In the genomic region with DNA sequence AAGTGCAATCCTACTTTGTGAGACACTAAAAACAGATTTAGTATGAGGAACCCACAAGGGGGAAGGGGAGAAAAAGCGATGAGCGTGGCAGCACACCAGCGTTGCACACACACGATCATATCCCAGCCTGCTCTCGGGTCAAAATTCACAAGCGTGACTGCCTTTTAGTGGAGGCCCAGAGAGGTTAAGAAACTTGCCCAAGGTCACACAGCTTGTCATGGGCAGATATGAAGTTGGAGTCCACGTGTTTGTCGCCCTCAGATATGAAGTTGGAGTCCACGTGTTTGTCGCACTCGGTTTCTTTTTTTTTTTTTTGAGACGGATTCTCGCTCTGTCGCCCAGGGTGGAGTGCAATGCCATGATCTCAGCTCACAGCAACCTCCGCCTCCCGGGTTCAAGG, we compare ENCODE assay signal across 15 cellular contexts. TPM values are rescaled to one million over a fixed set of nuclear protein-coding genes. Genes with fewer than 3 reads are reported as not detected.
DNase-seq lines count a peak whose midpoint lies in the region; ATAC-seq, FAIRE-seq and TF ChIP-seq lines count a peak whose summit lies in the region.
"Had no signal": no experiment of that assay in that cellular context is flagged by ENCODE, and none has a peak within 500 bp of the region (broad histone marks: within the 10 kb centered on the region; RNA-seq: fewer than 3 reads in every experiment).

No MANE protein-coding gene starts in this region.

- TF ChIP-seq CTCF in HepG2 (CRISPR knock-in tag; IDR thresholded peaks at IDR 0.05), result no peak
- no peak for TF ChIP-seq CTCF in right lobe of liver (IDR thresholded peaks at IDR 0.05)
- TF ChIP-seq CTCF in Panc1 (IDR thresholded peaks at IDR 0.05), result no peak
- TF ChIP-seq CTCF in kidney (IDR thresholded peaks at IDR 0.05; ENCODE audit: borderline replicate concordance, extremely low read depth, insufficient read depth), result no peak

- TF ChIP-seq RAD21 in HepG2 (CRISPR knock-in tag; IDR thresholded peaks at IDR 0.05), result no peak

- no peaks in the 10 kb centered on the region for H4K20me1 ChIP-seq in HepG2 (ENCODE audit: insufficient read depth, low read length)

- CTCF ChIA-PET in HepG2 (lab: Yijun Ruan, JAX; ENCODE audit: low intra/inter-chr PET ratio, low total read pairs), result no interaction called here
- CTCF ChIA-PET in Panc1 (lab: Charles Lee), result no interaction called here

- TF ChIP-seq POLR2A in HepG2 (IDR thresholded peaks at IDR 0.05; ENCODE audit: insufficient read depth in 1 of 2, low read depth in 2 of 2, low read length in 2 of 2) (no peak), right lobe of liver (IDR thresholded peaks at IDR 0.05) (no peak)

- no peaks in the 10 kb centered on the region for H3K79me2 ChIP-seq in HepG2 (ENCODE audit: insufficient read depth, low read length)

- H3K36me3 ChIP-seq in HepG2 (replicated peaks in 1 of 2; ENCODE audit: control insufficient read depth in 1 of 2, insufficient read depth in 2 of 2, low read length in 2 of 2) (peaks cover 4 to 6% of the 10 kb centered on the region in 2 experiments; a peak in 2 of 5 replicates), right lobe of liver (peaks cover 0 to 3% (median 0%) of the 10 kb centered on the region in 4 donors), Panc1 (ENCODE audit: control insufficient read depth, insufficient read depth, low read length) (peaks cover 6% of the 10 kb centered on the region), kidney (ENCODE audit: control insufficient read depth in 1 of 2, insufficient read depth in 2 of 2, low read length in 2 of 2) (no peaks in the 10 kb centered on the region), H7 (replicated peaks; ENCODE audit: control insufficient read depth, insufficient read depth, low read length) (peaks cover 4% of the 10 kb centered on the region)

- ATAC-seq in HepG2, result no peak
- ATAC-seq in right lobe of liver, result no peak
- no peak for ATAC-seq in Panc1

- H3K4me3 ChIP-seq in HepG2 (replicated peaks in 1 of 3; ENCODE audit: insufficient read depth in 1 of 3, low read depth in 2 of 3, low read length in 3 of 3), result no peak overlapping the region
- no peak overlapping the region for H3K4me3 ChIP-seq in right lobe of liver
- no peak overlapping the region for H3K4me3 ChIP-seq in Panc1 (ENCODE audit: low read depth in 2 of 2, low read length in 2 of 2)
- H3K4me3 ChIP-seq in kidney (ENCODE audit: low read length in 2 of 2), result no peak overlapping the region
- no peak overlapping the region for H3K4me3 ChIP-seq in H7 (ENCODE audit: insufficient read depth, low read depth, low read length)
- H3K4me3 ChIP-seq: BLaER1, GM23248 had no signal

- DNase-seq in HepG2 (ENCODE audit: low spot score), result no peak
- DNase-seq in right lobe of liver, result no peak
- DNase-seq in Panc1 (ENCODE audit: low read depth, low spot score), result no peak
- DNase-seq in kidney, result peak; percentile 35
- no peak for DNase-seq in AG20443 (ENCODE audit: low spot score)
- DNase-seq in H7, result no peak
- DNase-seq: AML-193; CD8-positive, alpha-beta memory T cell; DND-41; GDM1; GM23248; IMR-90 had no signal

- POLR2A ChIA-PET in HepG2 (lab: Yijun Ruan, JAX) (no interaction called here), Panc1 (lab: Charles Lee) (no interaction called here)

- TF ChIP-seq EP300 in HepG2 (IDR thresholded peaks at IDR 0.05; ENCODE audit: low read depth in 2 of 2, low read length in 2 of 2) (no peak), HepG2 (CRISPR knock-in tag; IDR thresholded peaks at IDR 0.05; ENCODE audit: borderline replicate concordance) (no peak)

- intact Hi-C loops in HepG2 (cut with micrococcal nuclease; ENCODE audit: unreplicated experiment) (no loop called here), right lobe of liver (cut with DNase I) (loop anchor here in 1 of 2 donors (10.0 kb wide), 1 partner anchor 260 kb away; no protein-coding TSS in a partner anchor), Panc1 (cut with micrococcal nuclease; ENCODE audit: unreplicated experiment) (no loop called here), kidney (cut with DNase I) (loop anchor here (10.0 kb wide), 1 partner anchor 260 kb away; no protein-coding TSS in a partner anchor)

- no peaks in the 10 kb centered on the region for H3K9me3 ChIP-seq in HepG2 (ENCODE audit: low read length)
- H3K9me3 ChIP-seq in right lobe of liver, result no peaks in the 10 kb centered on the region
- no peaks in the 10 kb centered on the region for H3K9me3 ChIP-seq in Panc1 (ENCODE audit: control insufficient read depth, insufficient read depth, low read depth, low read length)
- no peaks in the 10 kb centered on the region for H3K9me3 ChIP-seq in kidney (ENCODE audit: control insufficient read depth in 1 of 2, low read length in 2 of 2)
- H3K9me3 ChIP-seq: BLaER1, Caco-2 had no signal

- FAIRE-seq in HepG2 (lab: Jason Lieb, UNC), result no peak
- FAIRE-seq in kidney (lab: Jason Lieb, UNC), result no peak
- FAIRE-seq: H54 had no signal

- BruUV-seq in HepG2 (replicated peaks; lab: Mats Ljungman, UMichigan) (no TSS peak), Panc1 (replicated peaks; lab: Mats Ljungman, UMichigan) (TSS peak; percentile 72)

- in situ Hi-C loops in HepG2 (cut with HindIII; ENCODE audit: extremely low pct_ligation_motif_present, low pct_unique_long_range_greater_than_20kb) (no loop called here), Panc1 (cut with HindIII; ENCODE audit: low pct_unique_long_range_greater_than_20kb, low sequenced_read_pairs) (no loop called here)

- no peak overlapping the region for H3K9ac ChIP-seq in HepG2 (ENCODE audit: insufficient read depth, low read depth, low read length)
- H3K9ac ChIP-seq in kidney (ENCODE audit: low read length in 2 of 2), result no peak overlapping the region
- H3K9ac ChIP-seq: BLaER1, GM23248 had no signal

- 90% methylated on average over 16 of the region's 16 CpGs for WGBS in HepG2 (ENCODE audit: low lambda C conversion rate)
- WGBS in right lobe of liver (ENCODE audit: insufficient coverage, low coverage, low lambda C conversion rate, missing lambda C conversion rate), result 75% methylated on average over 11 of the region's 16 CpGs

- H3K4me1 ChIP-seq in HepG2 (ENCODE audit: insufficient read depth, low read length) (no peaks in the 10 kb centered on the region), right lobe of liver (no peaks in the 10 kb centered on the region), Panc1 (ENCODE audit: control insufficient read depth, insufficient read depth, low read length) (no peaks in the 10 kb centered on the region), kidney (ENCODE audit: control insufficient read depth in 1 of 2, insufficient read depth in 1 of 2, low read depth in 1 of 2, low read length in 2 of 2) (no peaks in the 10 kb centered on the region)
- H3K4me1 ChIP-seq: Caco-2 had no signal

- no peak overlapping the region for H3K27ac ChIP-seq in HepG2 (ENCODE audit: extremely low read length, insufficient read depth, low read length)
- H3K27ac ChIP-seq in right lobe of liver, result no peak overlapping the region
- H3K27ac ChIP-seq in Panc1 (ENCODE audit: low read length), result no peak overlapping the region
- no peak overlapping the region for H3K27ac ChIP-seq in kidney (ENCODE audit: low read depth in 2 of 2, low read length in 2 of 2)
- H3K27ac ChIP-seq: BLaER1, GM23248 had no signal

- no peak overlapping the region for H2AFZ ChIP-seq in HepG2 (ENCODE audit: low read length)
- H2AFZ ChIP-seq: GM23248 had no signal

- H3K27me3 ChIP-seq in HepG2 (ENCODE audit: control insufficient read depth in 1 of 2, insufficient read depth in 2 of 2, low read length in 2 of 2), result no peaks in the 10 kb centered on the region
- H3K27me3 ChIP-seq in right lobe of liver, result no peaks in the 10 kb centered on the region
- no peaks in the 10 kb centered on the region for H3K27me3 ChIP-seq in Panc1 (ENCODE audit: control insufficient read depth, insufficient read depth, low read length)
- H3K27me3 ChIP-seq in H7 (ENCODE audit: control insufficient read depth, insufficient read depth, low read length), result no peaks in the 10 kb centered on the region
- H3K27me3 ChIP-seq: BLaER1 had no signal

- no peak overlapping the region for H3K4me2 ChIP-seq in HepG2 (ENCODE audit: low read depth, low read length)
- H3K4me2 ChIP-seq: BLaER1 had no signal

TF ChIP-seq in HepG2, 621 proteins besides CTCF, POLR2A, EP300 and RAD21 (continues in another document):
- peak; percentile 85 for TF ChIP-seq ZNF768 (CRISPR knock-in tag; IDR thresholded peaks at IDR 0.05)

RNA-seq across cellular contexts. Expression of gene TIMM22, which starts 58.3 kb away (rescaled TPM):
- 15.5 and 16.3 TPM in 2 replicates for total RNA-seq in HepG2 (2016; rRNA removed; fragmentation: Illumina TruSeq; extraction: Trizol)
- total RNA-seq in HepG2 (2016; cell fraction: cytosol; rRNA removed; fragmentation: Illumina TruSeq; extraction: Trizol; ENCODE audit: low read depth), result 4.9 and 5.4 TPM in 2 replicates
- 15.6 and 15.9 TPM in 2 replicates for total RNA-seq in HepG2 (2016; cell fraction: insoluble cytoplasmic fraction; rRNA removed; fragmentation: Illumina TruSeq; extraction: Trizol)
- 11.2 and 11.4 TPM in 2 replicates for total RNA-seq in HepG2 (2016; cell fraction: membrane; rRNA removed; fragmentation: Illumina TruSeq; extraction: Trizol)
- total RNA-seq in HepG2 (2016; cell fraction: nucleus; rRNA removed; fragmentation: Illumina TruSeq; extraction: Trizol), result 10.4 and 11.1 TPM in 2 replicates
- polyA plus RNA-seq in HepG2 (2011; rRNA removed), result 5.9 and 6.2 TPM in 2 replicates
- polyA plus RNA-seq in HepG2 (2011; cell fraction: cytosol; rRNA removed), result 7.1 and 7.6 TPM in 2 replicates
- 6.4 and 7.1 TPM in 2 replicates for polyA plus RNA-seq in HepG2 (2011; cell fraction: nucleus; rRNA removed)
- polyA plus RNA-seq in HepG2 (2012), result 6.3 and 7.0 TPM in 2 replicates
- 4.7 and 4.8 TPM in 2 replicates for polyA plus RNA-seq in HepG2 (2016; cell fraction: cytosol; fragmentation: Illumina TruSeq; extraction: Trizol; ENCODE audit: low read depth)
- polyA plus RNA-seq in HepG2 (2016; cell fraction: insoluble cytoplasmic fraction; fragmentation: Illumina TruSeq; extraction: Trizol; ENCODE audit: low read depth), result 15.5 and 17.0 TPM in 2 replicates
- 8.7 and 9.5 TPM in 2 replicates for polyA plus RNA-seq in HepG2 (2016; cell fraction: membrane; fragmentation: Illumina TruSeq; extraction: Trizol; ENCODE audit: low read depth)
- 13.9 and 14.1 TPM in 2 replicates for polyA plus RNA-seq in HepG2 (2016; cell fraction: nucleus; fragmentation: Illumina TruSeq; extraction: Trizol; ENCODE audit: insufficient read depth, low read depth)
- 13.7 and 22.2 TPM in 2 replicates for polyA minus RNA-seq in HepG2 (2011; rRNA and poly(A)+ RNA removed; ENCODE audit: low replicate concordance)
- 4.3 and 4.9 TPM in 2 replicates for polyA minus RNA-seq in HepG2 (2011; cell fraction: cytosol; rRNA and poly(A)+ RNA removed)
- 19.9 and 20.0 TPM in 2 replicates for polyA minus RNA-seq in HepG2 (2011; cell fraction: nucleus; rRNA and poly(A)+ RNA removed)
- total RNA-seq in right lobe of liver, result 1 to 10 TPM; 3.9 to 6.5 (median 4.1) TPM
- 10.2 TPM for total RNA-seq in Panc1 (2021; ENCODE audit: unreplicated experiment)
- 10.7 TPM for polyA plus RNA-seq in Panc1 (2012; ENCODE audit: insufficient read length)
- 14.6 TPM for total RNA-seq in kidney
- 17.3 TPM for polyA plus RNA-seq in kidney (ENCODE audit: insufficient read depth, low read depth, low replicate concordance)
- total RNA-seq in H7 (2014; rRNA removed; shearing (Covaris generic)), result 20.8 and 31.0 TPM in 2 replicates
